In the genomic region with DNA sequence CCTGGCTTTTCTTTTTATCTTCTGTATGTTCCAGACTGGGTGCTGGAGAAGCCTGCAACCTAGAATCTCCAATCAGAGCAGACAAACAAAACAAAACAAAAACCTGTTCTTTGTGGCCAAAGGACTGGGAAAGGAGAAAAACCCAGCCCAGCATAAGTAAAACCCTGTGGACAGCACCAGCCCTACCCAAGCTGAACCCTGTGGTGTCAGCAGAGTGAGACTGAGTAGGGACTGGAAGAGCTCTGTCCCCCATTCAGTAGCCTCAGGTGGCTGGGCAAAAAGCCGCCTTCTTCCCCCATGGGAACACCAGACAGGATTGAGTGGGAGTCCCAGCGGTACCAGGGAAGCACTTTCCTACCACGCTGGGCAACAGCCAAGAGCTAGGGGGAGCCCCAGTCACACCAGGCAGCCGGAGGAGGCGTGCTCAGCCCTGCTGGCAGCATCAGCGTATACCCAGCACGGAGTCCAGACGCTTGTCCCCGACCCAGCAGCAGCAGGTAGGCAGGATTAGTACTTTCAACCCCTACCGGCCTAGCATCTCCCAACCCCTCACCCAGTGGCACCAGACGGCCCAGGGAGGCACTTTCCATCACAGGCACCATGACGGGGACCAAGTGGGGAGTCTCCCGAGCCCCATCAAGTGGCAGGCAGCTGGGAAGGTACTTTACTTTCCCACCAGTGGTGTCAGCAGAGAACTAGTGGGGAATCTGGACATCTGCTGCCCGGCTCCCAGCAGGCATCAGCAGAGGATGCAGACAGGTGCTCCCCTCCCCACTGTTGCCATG, we compare ENCODE assay signal across 8 cellular contexts. TPM values are rescaled to one million over a fixed set of nuclear protein-coding genes. Genes with fewer than 3 reads are reported as not detected.
A peak's percentile ranks its signal among the peaks of the same experiment; 100 is the strongest.
DNase-seq lines count a peak whose midpoint lies in the region; ATAC-seq and TF ChIP-seq lines count a peak whose summit lies in the region.

No MANE protein-coding gene starts in this region.

- ATAC-seq in GM18909 (IDR thresholded peaks at IDR 0.05; ENCODE audit: poor library complexity, unreplicated experiment) (peak; percentile 94), HG03342 (IDR thresholded peaks at IDR 0.05; ENCODE audit: unreplicated experiment) (peak; percentile 82), left lobe of liver (peak; percentile 99)
- peak; percentile 98 for ATAC-seq in activated CD4-positive, alpha-beta T cell treated with anti-CD3 and anti-CD28 coated beads for 36 hours

- H3K9me3 Mint-ChIP-seq in activated CD4-positive, alpha-beta T cell treated with anti-CD3 and anti-CD28 coated beads for 36 hours (ENCODE audit: low read depth), result no peaks in the 10 kb centered on the region
- no peaks in the 10 kb centered on the region for H3K9me3 Mint-ChIP-seq in dendritic cell treated with granulocyte-macrophage colony-stimulating factor and Interleukin-4, amounts not matched to agents 40 ng/mL and 50 ng/mL, for 4 days

- peak overlapping the region; percentile 46 for H3K4me3 Mint-ChIP-seq in activated CD4-positive, alpha-beta T cell treated with anti-CD3 and anti-CD28 coated beads for 36 hours
- H3K4me3 Mint-ChIP-seq in dendritic cell treated with granulocyte-macrophage colony-stimulating factor and Interleukin-4, amounts not matched to agents 40 ng/mL and 50 ng/mL, for 4 days, result peak overlapping the region; percentile 72

- no peaks in the 10 kb centered on the region for H3K36me3 Mint-ChIP-seq in activated CD4-positive, alpha-beta T cell treated with anti-CD3 and anti-CD28 coated beads for 36 hours (ENCODE audit: low read depth)
- no peaks in the 10 kb centered on the region for H3K36me3 Mint-ChIP-seq in dendritic cell treated with granulocyte-macrophage colony-stimulating factor and Interleukin-4, amounts not matched to agents 40 ng/mL and 50 ng/mL, for 4 days (ENCODE audit: low read depth)

- H3K27ac Mint-ChIP-seq in activated CD4-positive, alpha-beta T cell treated with anti-CD3 and anti-CD28 coated beads for 36 hours, result no peak overlapping the region
- H3K27ac Mint-ChIP-seq in dendritic cell treated with granulocyte-macrophage colony-stimulating factor and Interleukin-4, amounts not matched to agents 40 ng/mL and 50 ng/mL, for 4 days, result no peak overlapping the region

- CTCF ChIA-PET in activated CD4-positive, alpha-beta T cell treated with anti-CD3 and anti-CD28 coated beads for 36 hours (lab: Charles Lee), result interaction anchor here (0.7 to 1.7 kb wide), 6 partner anchors 9 to 74 kb away, joined by 3 to 5 read pairs (median 3); a partner anchor contains a TSS

- intact Hi-C loops in activated CD4-positive, alpha-beta T cell treated with anti-CD3 and anti-CD28 coated beads for 36 hours (cut with DNase I, micrococcal nuclease), result loop anchor here (1.0 to 5.0 kb wide), 3 partner anchors 75 to 189 kb away; no protein-coding TSS in a partner anchor
- intact Hi-C loops in dendritic cell treated with granulocyte-macrophage colony-stimulating factor and Interleukin-4, amounts not matched to agents 40 ng/mL and 50 ng/mL, for 4 days (cut with micrococcal nuclease), result loop anchor here (2.0 to 10.0 kb wide), 2 partner anchors 75 to 121 kb away; no protein-coding TSS in a partner anchor

- peaks cover 2% of the 10 kb centered on the region for H3K4me1 Mint-ChIP-seq in activated CD4-positive, alpha-beta T cell treated with anti-CD3 and anti-CD28 coated beads for 36 hours
- no peaks in the 10 kb centered on the region for H3K4me1 Mint-ChIP-seq in dendritic cell treated with granulocyte-macrophage colony-stimulating factor and Interleukin-4, amounts not matched to agents 40 ng/mL and 50 ng/mL, for 4 days (ENCODE audit: low read depth)

- peaks cover 3% of the 10 kb centered on the region for H3K27me3 Mint-ChIP-seq in activated CD4-positive, alpha-beta T cell treated with anti-CD3 and anti-CD28 coated beads for 36 hours
- no peaks in the 10 kb centered on the region for H3K27me3 Mint-ChIP-seq in dendritic cell treated with granulocyte-macrophage colony-stimulating factor and Interleukin-4, amounts not matched to agents 40 ng/mL and 50 ng/mL, for 4 days

- peak overlapping the region; percentile 69 for H3K4me3 ChIP-seq in AG10803 (ENCODE audit: low read length)

- peak; percentile 59 for DNase-seq in AG10803 (ENCODE audit: low read depth)
- peak; percentile 74 for DNase-seq in NCI-H226
- peak; percentile 73 for DNase-seq in activated CD4-positive, alpha-beta T cell treated with anti-CD3 and anti-CD28 coated beads for 36 hours
- peak; percentile 82 for DNase-seq in left lobe of liver (ENCODE audit: low spot score)
- peak; percentile 51 for DNase-seq in stimulated activated CD4-positive, alpha-beta T cell treated with anti-CD3 and anti-CD28 coated beads, Interleukin-4, amount 100 ng/mL, for 1 hour

- no peak; the same call in none of the 2 replicates for TF ChIP-seq CTCF in AG10803 (conservative IDR thresholded peaks at IDR 0.05; ENCODE audit: low read length)

- POLR2A ChIA-PET in activated CD4-positive, alpha-beta T cell treated with anti-CD3 and anti-CD28 coated beads for 36 hours (lab: Charles Lee), result no interaction called here

RNA-seq across cellular contexts. Expression of a gene that starts 8.6 kb away (rescaled TPM):
- total RNA-seq in activated CD4-positive, alpha-beta T cell treated with anti-CD3 and anti-CD28 coated beads for 36 hours, result 1 to 10 TPM; 1.5 to 2.7 TPM
- 8.5 TPM for total RNA-seq in left lobe of liver

Comparison
In these comparisons a context has a peak if more than half of its experiments do, and no peak if none do; other contexts are left out.
1. Peak in every context shown above with its lines: DNase-seq, ATAC-seq and H3K4me3 ChIP-seq.